Comparison of ENCODE assay signal across 14 cellular contexts in the genomic region with DNA sequence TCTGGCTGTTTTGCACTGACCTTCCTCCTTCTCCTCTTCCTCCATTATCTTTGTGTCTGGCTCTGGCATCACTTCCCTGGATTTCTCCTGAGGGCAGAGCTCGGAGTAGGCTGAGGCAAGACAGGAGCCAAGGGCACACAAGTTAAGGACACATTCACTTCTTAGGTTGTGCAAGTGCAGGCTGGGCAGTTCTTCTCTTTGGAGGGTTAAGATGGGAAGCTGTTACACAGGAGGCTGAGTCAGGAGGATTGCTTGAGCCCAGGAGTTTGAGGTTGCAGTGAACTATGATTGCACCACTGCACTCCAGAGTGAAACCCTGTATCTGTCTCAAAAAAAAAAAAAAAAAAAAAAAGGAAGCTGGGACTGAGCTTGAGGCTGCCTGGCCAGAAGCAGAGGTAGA.
"Had no signal": no experiment of that assay in that cellular context is flagged by ENCODE, and none has a peak within 500 bp of the region (broad histone marks: within the 10 kb centered on the region; RNA-seq: fewer than 3 reads in every experiment).

No MANE protein-coding gene starts in this region.

- H3K4me3 ChIP-seq: ascending aorta, heart left ventricle, left lung, suprapubic skin, upper lobe of left lung had no signal

- H3K27ac ChIP-seq: ascending aorta, heart left ventricle, left lung, suprapubic skin, upper lobe of left lung, WERI-Rb-1 had no signal

- H3K27me3 ChIP-seq: ascending aorta, heart left ventricle, left lung, suprapubic skin, upper lobe of left lung had no signal

- H3K4me1 ChIP-seq: ascending aorta, heart left ventricle, left lung, suprapubic skin, upper lobe of left lung had no signal

- DNase-seq: activated CD8-positive, alpha-beta memory T cell treated with anti-CD3 and anti-CD28 coated beads, Interleukin-2, amount 50 U/mL, for 4 hours; activated CD8-positive, alpha-beta T cell treated with anti-CD3 and anti-CD28 coated beads for 36 hours; activated naive CD4-positive, alpha-beta T cell; foreskin melanocyte; heart left ventricle; islet precursor cell; left lung; stimulated activated CD4-positive, alpha-beta T cell treated with anti-CD3 and anti-CD28 coated beads, Interleukin-2, amount 100 ng/mL, for 48 hours; stimulated activated naive CD8-positive, alpha-beta T cell treated with anti-CD3 and anti-CD28 coated beads, Interleukin-15, Interleukin-2, amounts not matched to agents 100 U/mL and 50 U/mL, for 24 hours; T1000; upper lobe of left lung; WERI-Rb-1 had no signal

- H3K36me3 ChIP-seq: ascending aorta, heart left ventricle, left lung, suprapubic skin, upper lobe of left lung, WERI-Rb-1 had no signal

- H3K9me3 ChIP-seq: ascending aorta, left lung, suprapubic skin, upper lobe of left lung had no signal
